ENCODE assay signal across 33 cellular contexts in the genomic region with DNA sequence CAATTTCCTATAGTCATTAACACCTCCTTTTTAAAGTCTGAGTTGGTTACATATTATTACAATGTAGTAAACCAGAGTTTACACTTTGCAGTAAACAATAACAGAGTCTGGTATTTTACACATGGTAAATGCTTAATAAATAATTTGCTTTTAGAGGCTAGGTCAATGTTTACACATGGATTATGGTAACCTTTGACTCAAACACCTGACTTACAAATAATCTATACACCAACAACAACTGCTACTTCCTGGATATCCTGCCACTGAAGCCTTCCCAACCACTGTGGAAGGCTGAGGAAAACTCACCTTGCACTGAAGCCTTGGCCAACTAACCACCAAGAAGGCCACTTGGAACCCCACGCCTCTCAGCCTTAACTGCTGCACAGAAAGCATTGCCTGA. TPM values are rescaled to one million over a fixed set of nuclear protein-coding genes. Genes with fewer than 3 reads are reported as not detected.
"Had no signal": no experiment of that assay in that cellular context is flagged by ENCODE, and none has a peak within 500 bp of the region (broad histone marks: within the 10 kb centered on the region; RNA-seq: fewer than 3 reads in every experiment).

No MANE protein-coding gene starts in this region.

- H3K27ac Mint-ChIP-seq: activated CD4-positive, alpha-beta T cell treated with anti-CD3 and anti-CD28 coated beads for 36 hours; activated CD8-positive, alpha-beta memory T cell treated with anti-CD3 and anti-CD28 coated beads, Interleukin-2, amount 10 ng/mL, durations not matched to agents 7 days and 5 days; activated CD8-positive, alpha-beta T cell treated with anti-CD3 and anti-CD28 coated beads, Interleukin-2, amount 10 ng/mL, durations not matched to agents 7 days and 5 days; activated naive CD4-positive, alpha-beta T cell treated with anti-CD3 and anti-CD28 coated beads, Interleukin-2, amount 50 U/mL, for 24 hours; activated naive CD8-positive, alpha-beta T cell treated with anti-CD3 and anti-CD28 coated beads, Interleukin-2, amount 50 U/mL, for 24 hours; activated T-helper 2 cell treated with anti-CD3 and anti-CD28 coated beads, Interferon-gamma antibody, Interleukin-2, Interleukin-4, amounts not matched to agents 10 μg/mL and 5 μg/mL and 100 μg/mL, durations not matched to agents 14 hours and 24 hours and 36 hours; nephron; stimulated activated naive B cell treated with anti-CD40 and anti-IgM and Interleukin-4, amounts not matched to agents 10 μg/mL and 1 μg/mL and 100 μg/mL, for 72 hours; T-cell; T-helper 2 cell treated with Interferon-gamma antibody and Interleukin-4, amounts not matched to agents 5 μg/mL and 100 μg/mL, for 36 hours had no signal

- ATAC-seq: activated CD4-positive, alpha-beta T cell treated with anti-CD3 and anti-CD28 coated beads for 36 hours; activated CD8-positive, alpha-beta memory T cell treated with anti-CD3 and anti-CD28 coated beads, Interleukin-2, amount 10 ng/mL, durations not matched to agents 7 days and 5 days; activated CD8-positive, alpha-beta T cell treated with anti-CD3 and anti-CD28 coated beads, Interleukin-2, amount 10 ng/mL, durations not matched to agents 7 days and 5 days; activated naive CD8-positive, alpha-beta T cell treated with anti-CD3 and anti-CD28 coated beads, Interleukin-2, amount 50 U/mL, for 24 hours; body of pancreas; gastrocnemius medialis; left lobe of liver; stimulated activated naive B cell treated with anti-CD40 and anti-IgM and Interleukin-4, amounts not matched to agents 10 μg/mL and 1 μg/mL and 100 μg/mL, for 72 hours; T-cell; upper lobe of right lung had no signal

- H3K4me2 ChIP-seq: smooth muscle cell had no signal

- H3K4me3 ChIP-seq: body of pancreas, gastrocnemius medialis, lung, sigmoid colon, smooth muscle cell, stomach, thyroid gland, upper lobe of right lung had no signal

- H3K27me3 ChIP-seq: body of pancreas, gastrocnemius medialis, neutrophil, sigmoid colon, stomach, thyroid gland, upper lobe of right lung had no signal

- H3K36me3 Mint-ChIP-seq: activated CD8-positive, alpha-beta memory T cell treated with anti-CD3 and anti-CD28 coated beads, Interleukin-2, amount 10 ng/mL, durations not matched to agents 7 days and 5 days had no signal

- H3K9me3 ChIP-seq: body of pancreas, gastrocnemius medialis, neutrophil, sigmoid colon, stomach, thyroid gland, upper lobe of right lung had no signal

- DNase-seq: activated CD4-positive, alpha-beta T cell treated with anti-CD3 and anti-CD28 coated beads for 36 hours; activated CD4-positive, CD25-positive, alpha-beta regulatory T cell; activated CD8-positive, alpha-beta memory T cell treated with anti-CD3 and anti-CD28 coated beads, Interleukin-2, amount 10 ng/mL, durations not matched to agents 7 days and 5 days; activated CD8-positive, alpha-beta T cell treated with anti-CD3 and anti-CD28 coated beads, Interleukin-2, amount 10 ng/mL, durations not matched to agents 7 days and 5 days; activated naive CD8-positive, alpha-beta T cell treated with anti-CD3 and anti-CD28 coated beads, Interleukin-2, amount 50 U/mL, for 24 hours; activated T-cell treated with anti-CD3 and anti-CD28 coated beads, Interleukin-2, amount 50 U/mL, for 48 hours; amygdala; body of pancreas; dermis blood vessel endothelial cell; effector memory CD4-positive, alpha-beta T cell; gastrocnemius medialis; glutamatergic neuron; hippocampal formation; kidney glomerular epithelial cell; mesendoderm; sigmoid colon; stimulated activated CD4-positive, alpha-beta T cell treated with anti-CD3 and anti-CD28 coated beads, Interleukin-1b, Interleukin-23, amount 100 ng/mL, for 48 hours; stimulated activated CD4-positive, alpha-beta T cell treated with anti-CD3 and anti-CD28 coated beads, Interleukin-4, amount 100 ng/mL, for 4 hours; stimulated activated CD8-positive, alpha-beta memory T cell treated with anti-CD3 and anti-CD28 coated beads, Interleukin-4, amount 100 ng/mL, for 48 hours; stimulated activated naive B cell treated with anti-CD40 and anti-IgM and Interleukin-4, amounts not matched to agents 10 μg/mL and 1 μg/mL and 100 μg/mL, for 72 hours; stomach; T-cell; thyroid gland; upper lobe of right lung had no signal

- H3K9me3 Mint-ChIP-seq: activated naive CD4-positive, alpha-beta T cell treated with anti-CD3 and anti-CD28 coated beads, Interleukin-2, amount 50 U/mL, for 24 hours; activated naive CD8-positive, alpha-beta T cell treated with anti-CD3 and anti-CD28 coated beads, Interleukin-2, amount 50 U/mL, for 24 hours; activated T-helper 2 cell treated with anti-CD3 and anti-CD28 coated beads, Interferon-gamma antibody, Interleukin-2, Interleukin-4, amounts not matched to agents 10 μg/mL and 5 μg/mL and 100 μg/mL, durations not matched to agents 14 hours and 24 hours and 36 hours; nephron; stimulated activated naive B cell treated with anti-CD40 and anti-IgM and Interleukin-4, amounts not matched to agents 10 μg/mL and 1 μg/mL and 100 μg/mL, for 72 hours; T-cell; T-helper 2 cell treated with Interferon-gamma antibody and Interleukin-4, amounts not matched to agents 5 μg/mL and 100 μg/mL, for 36 hours had no signal

- H3K36me3 ChIP-seq: gastrocnemius medialis, neutrophil, sigmoid colon, stomach, thyroid gland, upper lobe of right lung had no signal

- H3K4me3 Mint-ChIP-seq: activated CD4-positive, alpha-beta T cell treated with anti-CD3 and anti-CD28 coated beads for 36 hours; activated CD8-positive, alpha-beta memory T cell treated with anti-CD3 and anti-CD28 coated beads, Interleukin-2, amount 10 ng/mL, durations not matched to agents 7 days and 5 days; activated CD8-positive, alpha-beta T cell treated with anti-CD3 and anti-CD28 coated beads, Interleukin-2, amount 10 ng/mL, durations not matched to agents 7 days and 5 days; activated naive CD4-positive, alpha-beta T cell treated with anti-CD3 and anti-CD28 coated beads, Interleukin-2, amount 50 U/mL, for 24 hours; activated naive CD8-positive, alpha-beta T cell treated with anti-CD3 and anti-CD28 coated beads, Interleukin-2, amount 50 U/mL, for 24 hours; nephron; stimulated activated naive B cell treated with anti-CD40 and anti-IgM and Interleukin-4, amounts not matched to agents 10 μg/mL and 1 μg/mL and 100 μg/mL, for 72 hours; T-cell; T-helper 2 cell treated with Interferon-gamma antibody and Interleukin-4, amounts not matched to agents 5 μg/mL and 100 μg/mL, for 36 hours had no signal

- H3K27me3 Mint-ChIP-seq: activated CD4-positive, alpha-beta T cell treated with anti-CD3 and anti-CD28 coated beads for 36 hours; activated CD8-positive, alpha-beta memory T cell treated with anti-CD3 and anti-CD28 coated beads, Interleukin-2, amount 10 ng/mL, durations not matched to agents 7 days and 5 days; activated naive CD4-positive, alpha-beta T cell treated with anti-CD3 and anti-CD28 coated beads, Interleukin-2, amount 50 U/mL, for 24 hours; activated naive CD8-positive, alpha-beta T cell treated with anti-CD3 and anti-CD28 coated beads, Interleukin-2, amount 50 U/mL, for 24 hours; stimulated activated naive B cell treated with anti-CD40 and anti-IgM and Interleukin-4, amounts not matched to agents 10 μg/mL and 1 μg/mL and 100 μg/mL, for 72 hours; T-cell had no signal

- H3K27ac ChIP-seq: body of pancreas, gastrocnemius medialis, neutrophil, sigmoid colon, thyroid gland, upper lobe of right lung had no signal

- FAIRE-seq: colon had no signal

RNA-seq across cellular contexts. Expression of a gene that starts 31.0 kb away (rescaled TPM):
- total RNA-seq: activated CD4-positive, alpha-beta T cell treated with anti-CD3 and anti-CD28 coated beads for 36 hours; activated CD8-positive, alpha-beta memory T cell treated with anti-CD3 and anti-CD28 coated beads, Interleukin-2, amount 10 ng/mL, durations not matched to agents 7 days and 5 days; activated CD8-positive, alpha-beta T cell treated with anti-CD3 and anti-CD28 coated beads, Interleukin-2, amount 10 ng/mL, durations not matched to agents 7 days and 5 days; activated T-helper 2 cell treated with anti-CD3 and anti-CD28 coated beads, Interferon-gamma antibody, Interleukin-2, Interleukin-4, amounts not matched to agents 10 μg/mL and 5 μg/mL and 100 μg/mL, durations not matched to agents 14 hours and 24 hours and 36 hours; dermis blood vessel endothelial cell; T-cell had no signal
